14 cellular contexts compared by ENCODE assay signal in the genomic region with DNA sequence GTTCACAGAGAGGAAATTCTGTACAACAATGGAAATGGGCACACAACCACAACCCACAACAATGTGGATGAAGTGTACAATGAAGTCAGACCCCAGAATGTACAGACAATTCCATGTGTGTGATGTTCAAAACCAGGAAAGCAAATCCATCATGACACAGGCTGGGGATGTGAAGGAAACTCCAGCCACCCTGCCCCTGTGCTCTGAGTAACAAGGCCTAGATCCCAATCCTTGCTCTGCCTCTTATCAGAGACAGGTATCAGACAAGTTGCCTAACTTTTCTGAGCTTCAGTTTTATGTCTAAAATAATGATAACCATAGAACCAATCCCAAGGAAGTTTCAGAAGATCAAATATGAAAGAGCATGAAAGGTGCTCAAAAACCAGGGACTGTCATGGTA. TPM values are rescaled to one million over a fixed set of nuclear protein-coding genes. Genes with fewer than 3 reads are reported as not detected.
A peak's percentile ranks its signal among the peaks of the same experiment; 100 is the strongest.
DNase-seq lines count a peak whose midpoint lies in the region; ATAC-seq, FAIRE-seq and TF ChIP-seq lines count a peak whose summit lies in the region.
"Had no signal": no experiment of that assay in that cellular context is flagged by ENCODE, and none has a peak within 500 bp of the region (broad histone marks: within the 10 kb centered on the region; RNA-seq: fewer than 3 reads in every experiment).

No MANE protein-coding gene starts in this region.

- H3K4me2 ChIP-seq in DND-41 (ENCODE audit: insufficient read depth, low read length) = peak overlapping the region; percentile 95
- H3K4me2 ChIP-seq in keratinocyte (ENCODE audit: control insufficient read depth, extremely low read depth, insufficient read depth, low read depth, low read length) = peak overlapping the region; percentile 96

- FAIRE-seq in keratinocyte (lab: Jason Lieb, UNC) = no peak
- FAIRE-seq: endothelial cell of umbilical vein had no signal

- H3K27me3 ChIP-seq in ACC112 (ENCODE audit: insufficient read depth, low read length) = no peaks in the 10 kb centered on the region
- no peaks in the 10 kb centered on the region for H3K27me3 ChIP-seq in DND-41 (ENCODE audit: insufficient read depth, low read length, poor library complexity)
- H3K27me3 ChIP-seq in keratinocyte (ENCODE audit: control insufficient read depth, extremely low read depth, insufficient read depth, low read length) = no peaks in the 10 kb centered on the region
- H3K27me3 ChIP-seq: Peyer's patch had no signal

- no peak for DNase-seq in DND-41
- no peak for DNase-seq in activated CD4-positive, alpha-beta memory T cell treated with anti-CD3 and anti-CD28 coated beads for 36 hours
- DNase-seq in keratinocyte (ENCODE audit: low read depth, low spot score) = no peak
- DNase-seq in SHP77 (lab: John Stamatoyannopoulos, UW) = no peak
- DNase-seq in RKO (ENCODE audit: low spot score) = no peak
- no peak for DNase-seq in NCI-H2081 treated with DMSO at 0.1 percent for 48 hours (lab: John Stamatoyannopoulos, UW)
- DNase-seq: hippocampal formation; mesendoderm; Peyer's patch; retina; stimulated activated CD4-positive, alpha-beta T cell treated with anti-CD3 and anti-CD28 coated beads, Interleukin-4, amount 100 ng/mL, for 24 hours had no signal

- dilution Hi-C loops in keratinocyte (cut with MboI; ENCODE audit: extremely low pct_ligation_motif_present, low sequenced_read_pairs) = no loop called here

- H3K79me2 ChIP-seq in ACC112 (ENCODE audit: control insufficient read depth, insufficient read depth, low read length, unreplicated experiment) (peaks cover 22% of the 10 kb centered on the region), DND-41 (ENCODE audit: insufficient read depth, low read length) (peaks cover 20% of the 10 kb centered on the region), keratinocyte (ENCODE audit: control insufficient read depth, insufficient read depth, low read length) (peaks cover 16% of the 10 kb centered on the region)

- CTCF ChIA-PET in activated CD4-positive, alpha-beta memory T cell treated with anti-CD3 and anti-CD28 coated beads for 36 hours (lab: Charles Lee) = interaction anchor here (1.0 to 2.8 kb wide), 2 partner anchors 65 to 317 kb away, joined by 6 to 11 read pairs; a partner anchor contains a TSS

- POLR2A ChIA-PET in activated CD4-positive, alpha-beta memory T cell treated with anti-CD3 and anti-CD28 coated beads for 36 hours (lab: Charles Lee) = interaction anchor here (1.6 to 1.9 kb wide), 2 partner anchors 65 to 69 kb away, joined by 10 to 11 read pairs; a partner anchor contains a TSS

- no peak for ATAC-seq in DND-41 (ENCODE audit: insufficient read depth, low read depth)
- ATAC-seq in GM19035 (IDR thresholded peaks at IDR 0.05; ENCODE audit: unreplicated experiment) = no peak

- peak overlapping the region; percentile 94 for H3K27ac Mint-ChIP-seq in activated CD4-positive, alpha-beta memory T cell treated with anti-CD3 and anti-CD28 coated beads for 36 hours

- H4K20me1 ChIP-seq in DND-41 (ENCODE audit: insufficient read depth, low read length) (peaks cover 6% of the 10 kb centered on the region; the same call in 1 of the 2 replicates), keratinocyte (ENCODE audit: control insufficient read depth, extremely low read depth, insufficient read depth, low read length) (peaks cover 3% of the 10 kb centered on the region)

- H3K9me1 ChIP-seq in keratinocyte (ENCODE audit: control insufficient read depth, extremely low read depth, insufficient read depth, low read length) = no peaks in the 10 kb centered on the region

- H3K36me3 Mint-ChIP-seq in activated CD4-positive, alpha-beta memory T cell treated with anti-CD3 and anti-CD28 coated beads for 36 hours = peaks cover 4% of the 10 kb centered on the region

- H3K4me1 ChIP-seq in ACC112 (ENCODE audit: control insufficient read depth, insufficient read depth, low read length, unreplicated experiment) (peaks cover 13% of the 10 kb centered on the region), DND-41 (ENCODE audit: insufficient read depth, low read length) (peaks cover 23% of the 10 kb centered on the region), keratinocyte (ENCODE audit: control insufficient read depth, extremely low read depth, insufficient read depth, low read length) (peaks cover 7% of the 10 kb centered on the region)

- H3K4me3 Mint-ChIP-seq in activated CD4-positive, alpha-beta memory T cell treated with anti-CD3 and anti-CD28 coated beads for 36 hours = peak overlapping the region; percentile 87

- H3K4me3 ChIP-seq in ACC112 (ENCODE audit: low read depth, low read length) = peak overlapping the region; percentile 99
- H3K4me3 ChIP-seq in DND-41 (ENCODE audit: low read depth in 1 of 2, low read length in 2 of 2) = peak overlapping the region in 1 of 2 experiments; percentile 87; a peak in 2 of 4 replicates
- no peak overlapping the region for H3K4me3 ChIP-seq in keratinocyte (ENCODE audit: control insufficient read depth in 2 of 3, extremely low read depth in 1 of 3, insufficient read depth in 2 of 3, low read depth in 1 of 3, low read length in 3 of 3)

- no peaks in the 10 kb centered on the region for H3K9me3 Mint-ChIP-seq in activated CD4-positive, alpha-beta memory T cell treated with anti-CD3 and anti-CD28 coated beads for 36 hours

- H3K9me3 ChIP-seq in DND-41 (ENCODE audit: insufficient read depth, low read length, severe bottlenecking) (no peaks in the 10 kb centered on the region), keratinocyte (ENCODE audit: control insufficient read depth, low read depth, low read length) (no peaks in the 10 kb centered on the region)
- H3K9me3 ChIP-seq: Peyer's patch had no signal

- intact Hi-C loops in activated CD4-positive, alpha-beta memory T cell treated with anti-CD3 and anti-CD28 coated beads for 36 hours (cut with micrococcal nuclease) = no loop called here

- no peaks in the 10 kb centered on the region for H3K27me3 Mint-ChIP-seq in activated CD4-positive, alpha-beta memory T cell treated with anti-CD3 and anti-CD28 coated beads for 36 hours

- TF ChIP-seq CTCF in DND-41 (IDR thresholded peaks at IDR 0.05; ENCODE audit: borderline replicate concordance, extremely low read depth, low read length, poor library complexity, severe bottlenecking) (no peak), keratinocyte (optimal IDR thresholded peaks at IDR 0.05 in 1 of 3, IDR thresholded peaks at IDR 0.05 in 1 of 3, conservative IDR thresholded peaks at IDR 0.05 in 1 of 3; ENCODE audit: extremely low read depth in 1 of 3, insufficient read depth in 2 of 3, low read length in 3 of 3) (no peak)

- H3K36me3 ChIP-seq in ACC112 (ENCODE audit: insufficient read depth, low read length) (no peaks in the 10 kb centered on the region), DND-41 (ENCODE audit: insufficient read depth, low read length) (peaks cover 10% of the 10 kb centered on the region), keratinocyte (ENCODE audit: control insufficient read depth in 2 of 2, extremely low read depth in 1 of 2, insufficient read depth in 2 of 2, low read length in 2 of 2) (peaks cover 0 to 6% of the 10 kb centered on the region in 2 experiments)
- H3K36me3 ChIP-seq: Peyer's patch had no signal

- H2AFZ ChIP-seq in ACC112 (ENCODE audit: low read length, unreplicated experiment) (no peak overlapping the region), DND-41 (ENCODE audit: low read depth, low read length) (no peak overlapping the region), keratinocyte (ENCODE audit: control insufficient read depth, low read length) (no peak overlapping the region)

- H3K4me1 Mint-ChIP-seq in activated CD4-positive, alpha-beta memory T cell treated with anti-CD3 and anti-CD28 coated beads for 36 hours (ENCODE audit: low read depth) = peaks cover 12% of the 10 kb centered on the region

- H3K27ac ChIP-seq in ACC112 (ENCODE audit: low read depth, low read length) = peak overlapping the region; percentile 85; the same call in 1 of the 2 replicates
- H3K27ac ChIP-seq in DND-41 (ENCODE audit: low read length) = no peak overlapping the region
- H3K27ac ChIP-seq in keratinocyte (ENCODE audit: control insufficient read depth, insufficient read depth, low read length) = no peak overlapping the region

- H3K9ac ChIP-seq in DND-41 (ENCODE audit: low read depth, low read length) (peak overlapping the region; percentile 96; the same call in 1 of the 2 replicates), keratinocyte (ENCODE audit: control insufficient read depth, extremely low read depth, insufficient read depth, low read length) (no peak overlapping the region)

RNA-seq across cellular contexts. Expression of a gene that starts 1.8 kb away (rescaled TPM):
- total RNA-seq in activated CD4-positive, alpha-beta memory T cell treated with anti-CD3 and anti-CD28 coated beads for 36 hours = 10 to 100 TPM; 10.9 to 15.0 TPM
- polyA plus RNA-seq in keratinocyte = 0.71 to 1.5 TPM (median 1.4 TPM) in 3 replicates
- 0.29 TPM for polyA plus RNA-seq in keratinocyte (2011; ENCODE audit: low read depth)
- polyA plus RNA-seq in keratinocyte (2011; cell fraction: cytosol; rRNA removed) = 0.60 and 1.6 TPM in 2 replicates
- polyA plus RNA-seq in keratinocyte (2011; cell fraction: nucleus; rRNA removed) = 0.83 and 1.1 TPM in 2 replicates
- 2.2 and 2.6 TPM in 2 replicates for polyA plus RNA-seq in keratinocyte (2012; ENCODE audit: low replicate concordance)
- 0.22 to 0.79 TPM (median 0.69 TPM) in 3 replicates for polyA minus RNA-seq in keratinocyte
- not detected for polyA minus RNA-seq in keratinocyte (2011; cell fraction: cytosol; rRNA and poly(A)+ RNA removed)
- 1.2 TPM in 1 of 2 replicates, not detected in the other for polyA minus RNA-seq in keratinocyte (2011; cell fraction: nucleus; rRNA and poly(A)+ RNA removed)
